In the genomic region with DNA sequence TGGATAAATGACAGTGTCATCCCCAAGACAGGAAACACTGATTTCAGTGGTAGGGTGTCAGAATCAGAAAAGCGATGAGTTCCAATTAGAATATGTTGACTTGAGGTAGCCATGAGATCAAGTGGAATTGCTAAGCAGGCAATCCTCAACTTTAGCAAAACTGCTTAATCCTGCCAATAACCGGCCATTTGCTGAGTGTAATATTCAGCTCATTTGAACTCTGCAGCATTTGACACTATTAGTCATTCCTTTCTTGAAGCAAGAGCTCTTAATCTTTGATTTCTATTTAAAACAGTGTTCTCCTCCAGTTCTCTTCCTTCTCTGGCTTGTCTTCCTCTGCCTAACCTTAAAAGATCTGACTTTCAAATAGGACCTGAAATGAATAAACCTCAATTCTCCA, we compare ENCODE assay signal across 1 cellular context.
TF ChIP-seq lines count a peak whose summit lies in the region.

No MANE protein-coding gene starts in this region.

TF ChIP-seq in SK-N-SH, 30 proteins besides CTCF, POLR2A, EP300 and RAD21 (continued from another document):
- TF ChIP-seq RFX5 (IDR thresholded peaks at IDR 0.05; ENCODE audit: low read length) (no peak), TEAD4 (IDR thresholded peaks at IDR 0.05; ENCODE audit: borderline replicate concordance, insufficient read depth) (no peak), TAF1 (IDR thresholded peaks at IDR 0.05; ENCODE audit: borderline replicate concordance, low read depth, low read length) (no peak), POLR2AphosphoS5 (IDR thresholded peaks at IDR 0.05; ENCODE audit: low read depth, low read length) (no peak), GABPA (IDR thresholded peaks at IDR 0.05; ENCODE audit: low read depth) (no peak), GATA2 (CRISPR knock-in tag; IDR thresholded peaks at IDR 0.05) (no peak), JUND (IDR thresholded peaks at IDR 0.05) (no peak), EZH2phosphoT487 (IDR thresholded peaks at IDR 0.05; ENCODE audit: borderline replicate concordance, low read depth) (no peak), SIN3A (IDR thresholded peaks at IDR 0.05; ENCODE audit: borderline replicate concordance, low read depth, low read length) (no peak), RCOR1 (IDR thresholded peaks at IDR 0.05; ENCODE audit: low read length) (no peak), MEF2A (IDR thresholded peaks at IDR 0.05; ENCODE audit: borderline replicate concordance, low read depth) (no peak)
- TF ChIP-seq, protein P1, sequence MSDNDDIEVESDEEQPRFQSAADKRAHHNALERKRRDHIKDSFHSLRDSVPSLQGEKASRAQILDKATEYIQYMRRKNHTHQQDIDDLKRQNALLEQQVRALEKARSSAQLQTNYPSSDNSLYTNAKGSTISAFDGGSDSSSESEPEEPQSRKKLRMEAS (IDR thresholded peaks at IDR 0.05; ENCODE audit: low read depth), result no peak
- TF ChIP-seq, protein P2, sequence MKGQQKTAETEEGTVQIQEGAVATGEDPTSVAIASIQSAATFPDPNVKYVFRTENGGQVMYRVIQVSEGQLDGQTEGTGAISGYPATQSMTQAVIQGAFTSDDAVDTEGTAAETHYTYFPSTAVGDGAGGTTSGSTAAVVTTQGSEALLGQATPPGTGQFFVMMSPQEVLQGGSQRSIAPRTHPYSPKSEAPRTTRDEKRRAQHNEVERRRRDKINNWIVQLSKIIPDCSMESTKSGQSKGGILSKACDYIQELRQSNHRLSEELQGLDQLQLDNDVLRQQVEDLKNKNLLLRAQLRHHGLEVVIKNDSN (IDR thresholded peaks at IDR 0.05; ENCODE audit: borderline replicate concordance, low read depth), result no peak
- TF ChIP-seq, protein P3, sequence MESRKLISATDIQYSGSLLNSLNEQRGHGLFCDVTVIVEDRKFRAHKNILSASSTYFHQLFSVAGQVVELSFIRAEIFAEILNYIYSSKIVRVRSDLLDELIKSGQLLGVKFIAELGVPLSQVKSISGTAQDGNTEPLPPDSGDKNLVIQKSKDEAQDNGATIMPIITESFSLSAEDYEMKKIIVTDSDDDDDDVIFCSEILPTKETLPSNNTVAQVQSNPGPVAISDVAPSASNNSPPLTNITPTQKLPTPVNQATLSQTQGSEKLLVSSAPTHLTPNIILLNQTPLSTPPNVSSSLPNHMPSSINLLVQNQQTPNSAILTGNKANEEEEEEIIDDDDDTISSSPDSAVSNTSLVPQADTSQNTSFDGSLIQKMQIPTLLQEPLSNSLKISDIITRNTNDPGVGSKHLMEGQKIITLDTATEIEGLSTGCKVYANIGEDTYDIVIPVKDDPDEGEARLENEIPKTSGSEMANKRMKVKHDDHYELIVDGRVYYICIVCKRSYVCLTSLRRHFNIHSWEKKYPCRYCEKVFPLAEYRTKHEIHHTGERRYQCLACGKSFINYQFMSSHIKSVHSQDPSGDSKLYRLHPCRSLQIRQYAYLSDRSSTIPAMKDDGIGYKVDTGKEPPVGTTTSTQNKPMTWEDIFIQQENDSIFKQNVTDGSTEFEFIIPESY (IDR thresholded peaks at IDR 0.05; ENCODE audit: borderline replicate concordance, low read depth), result no peak
- TF ChIP-seq, protein P4, sequence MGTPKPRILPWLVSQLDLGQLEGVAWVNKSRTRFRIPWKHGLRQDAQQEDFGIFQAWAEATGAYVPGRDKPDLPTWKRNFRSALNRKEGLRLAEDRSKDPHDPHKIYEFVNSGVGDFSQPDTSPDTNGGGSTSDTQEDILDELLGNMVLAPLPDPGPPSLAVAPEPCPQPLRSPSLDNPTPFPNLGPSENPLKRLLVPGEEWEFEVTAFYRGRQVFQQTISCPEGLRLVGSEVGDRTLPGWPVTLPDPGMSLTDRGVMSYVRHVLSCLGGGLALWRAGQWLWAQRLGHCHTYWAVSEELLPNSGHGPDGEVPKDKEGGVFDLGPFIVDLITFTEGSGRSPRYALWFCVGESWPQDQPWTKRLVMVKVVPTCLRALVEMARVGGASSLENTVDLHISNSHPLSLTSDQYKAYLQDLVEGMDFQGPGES (IDR thresholded peaks at IDR 0.05; ENCODE audit: low read depth, low read length), result no peak
